Comparison of ENCODE assay signal across 16 cellular contexts in genomic region chr2:156459720-156460119, GRCh38. TPM values are rescaled to one million over a fixed set of nuclear protein-coding genes. Genes with fewer than 3 reads are reported as not detected.
DNase-seq lines count a peak whose midpoint lies in the region; ATAC-seq lines count a peak whose summit lies in the region.
"Had no signal": no experiment of that assay in that cellular context is flagged by ENCODE, and none has a peak within 500 bp of the region (broad histone marks: within the 10 kb centered on the region; RNA-seq: fewer than 3 reads in every experiment).

No MANE protein-coding gene starts in this region.

- ATAC-seq in left ventricle myocardium superior, result peak; percentile 92
- ATAC-seq in HG02763 (IDR thresholded peaks at IDR 0.05; ENCODE audit: unreplicated experiment), result no peak
- no peak for ATAC-seq in activated CD4-positive, CD25-positive, alpha-beta regulatory T cell treated with anti-CD3 and anti-CD28 coated beads, Interleukin-2, amount 50 U/mL, for 24 hours
- ATAC-seq: activated CD8-positive, alpha-beta memory T cell treated with anti-CD3 and anti-CD28 coated beads, Interleukin-2, amount 10 ng/mL, durations not matched to agents 7 days and 5 days had no signal

- DNase-seq in DMS79 treated with DMSO at 0.1 percent for 48 hours (lab: John Stamatoyannopoulos, UW), result peak; percentile 77
- DNase-seq in RPMI7951 (ENCODE audit: low read depth), result peak; percentile 15
- no peak for DNase-seq in left ventricle myocardium superior
- DNase-seq in retina, result peak; percentile 41
- DNase-seq in KG1 (lab: John Stamatoyannopoulos, UW), result no peak
- DNase-seq: activated CD4-positive, alpha-beta T cell treated with anti-CD3 and anti-CD28 coated beads, Interleukin-2, amount 50 U/mL, for 1 hour; activated CD8-positive, alpha-beta memory T cell treated with anti-CD3 and anti-CD28 coated beads, Interleukin-2, amount 10 ng/mL, durations not matched to agents 7 days and 5 days; activated naive CD4-positive, alpha-beta T cell treated with anti-CD3 and anti-CD28 coated beads, Interleukin-2, amount 50 U/mL, for 16 hours; cortex of kidney; GM23248; HFFc6; islet precursor cell; NCI-H146; uterus had no signal

- intact Hi-C loops in left ventricle myocardium superior (cut with micrococcal nuclease), result no loop called here

RNA-seq across cellular contexts. Expression of gene GPD2, which starts 23.5 kb away (rescaled TPM):
- 95.2 and 103 TPM in 2 replicates for total RNA-seq in RPMI7951 (2014; rRNA removed; shearing (Covaris generic))
- total RNA-seq in left ventricle myocardium superior, result 18.5 TPM

Comparison
In these comparisons a context has a peak if more than half of its experiments do, and no peak if none do; other contexts are left out.
1. DNase-seq: peak in DMS79 treated with DMSO at 0.1 percent for 48 hours (single experiment), RPMI7951 (single experiment) and retina (single experiment); none in left ventricle myocardium superior (single experiment) and KG1 (single experiment).